ENCODE assay signal across 8 cellular contexts in genomic region chr5:127030259-127031146, GRCh38.
DNase-seq lines count a peak whose midpoint lies in the region; ATAC-seq lines count a peak whose summit lies in the region.

MARCHF3 (minus strand) TSS chr5:127030558; CDS start chr5:126918171, 112,387 bp downstream.

- peak; percentile 69 for DNase-seq in COLO829 (ENCODE audit: low spot score)
- DNase-seq in HS-27A (ENCODE audit: low read depth), result peak; percentile 64
- DNase-seq in NK-92 treated with Interleukin-12 subunit alpha and Interleukin-12 subunit beta, amount 100 ng/mL, for 24 hours (lab: John Stamatoyannopoulos, UW), result peak; percentile 76
- DNase-seq in activated CD8-positive, alpha-beta memory T cell treated with anti-CD3 and anti-CD28 coated beads for 48 hours (ENCODE audit: low read depth in 2 of 3, low spot score in 2 of 3), result peak; percentile 65 to 94 (median 71)
- DNase-seq in effector memory CD8-positive, alpha-beta T cell, result peak; percentile 92 to 95 (median 93)
- peak; percentile 96 to 97 for DNase-seq in memory B cell (ENCODE audit: low spot score in 2 of 2)
- peak; percentile 82 for DNase-seq in stimulated activated CD8-positive, alpha-beta memory T cell treated with anti-CD3 and anti-CD28 coated beads, Interleukin-12 subunit alpha, Interleukin-12 subunit beta, amount 100 ng/mL, for 1 hour (ENCODE audit: low read depth)

- H3K27ac Mint-ChIP-seq in effector memory CD8-positive, alpha-beta T cell, result peak within 1 kb of the TSS; percentile 52 to 72
- H3K27ac Mint-ChIP-seq in memory B cell, result peak within 1 kb of the TSS; percentile 83

- H3K4me1 Mint-ChIP-seq in effector memory CD8-positive, alpha-beta T cell (ENCODE audit: low read depth in 2 of 2), result peaks cover 11 to 14% of the 10 kb centered on the region in 2 donors
- H3K4me1 Mint-ChIP-seq in memory B cell, result peaks cover 22% of the 10 kb centered on the region

- H3K27me3 Mint-ChIP-seq in effector memory CD8-positive, alpha-beta T cell, result peaks cover 19 to 28% of the 10 kb centered on the region in 2 donors
- no peaks in the 10 kb centered on the region for H3K27me3 Mint-ChIP-seq in memory B cell

- peak within 1 kb of the TSS; percentile 83 for H3K4me3 Mint-ChIP-seq in effector memory CD8-positive, alpha-beta T cell
- H3K4me3 Mint-ChIP-seq in memory B cell, result peak within 1 kb of the TSS; percentile 92

- ATAC-seq in GM19468 (IDR thresholded peaks at IDR 0.05; ENCODE audit: extremely low read depth, unreplicated experiment) (peak; percentile 98), memory B cell (ENCODE audit: low read depth) (peak; percentile 90)
- ATAC-seq in effector memory CD8-positive, alpha-beta T cell (replicated peaks), result peak; percentile 94

- no peaks in the 10 kb centered on the region for H3K9me3 Mint-ChIP-seq in effector memory CD8-positive, alpha-beta T cell
- no peaks in the 10 kb centered on the region for H3K9me3 Mint-ChIP-seq in memory B cell

- peaks cover 15% of the 10 kb centered on the region for H3K36me3 Mint-ChIP-seq in effector memory CD8-positive, alpha-beta T cell (ENCODE audit: insufficient read depth)
- no peaks in the 10 kb centered on the region for H3K36me3 Mint-ChIP-seq in memory B cell

Comparison
In these comparisons a context has a peak if more than half of its experiments do, and no peak if none do; other contexts are left out.
1. Peak in every context shown above with its lines: DNase-seq and ATAC-seq.